Comparison of ENCODE assay signal across 1 cellular context in genomic region chr2:173658946-173659371, GRCh38.
TF ChIP-seq lines count a peak whose summit lies in the region.

No MANE protein-coding gene starts in this region.

TF ChIP-seq in SK-N-SH, 30 proteins besides CTCF, POLR2A, EP300 and RAD21 (continued from another document):
- peak; percentile 87 for TF ChIP-seq TEAD4 (IDR thresholded peaks at IDR 0.05; ENCODE audit: borderline replicate concordance, insufficient read depth)
